In genomic region chr10:11782793-11783557, GRCh38 we compare ENCODE assay signal across 8 cellular contexts. TPM values are rescaled to one million over a fixed set of nuclear protein-coding genes. Genes with fewer than 3 reads are reported as not detected.
DNase-seq lines count a peak whose midpoint lies in the region; ATAC-seq and TF ChIP-seq lines count a peak whose summit lies in the region.

No MANE protein-coding gene starts in this region.

- ATAC-seq in heart left ventricle (no peak), HG02973 (IDR thresholded peaks at IDR 0.05; ENCODE audit: unreplicated experiment) (peak; percentile 50)

- H3K4me3 ChIP-seq in heart left ventricle (no peak overlapping the region), NT2/D1 (ENCODE audit: insufficient read length, low read depth) (no peak overlapping the region), choroid plexus epithelial cell (ENCODE audit: low read depth, low read length) (no peak overlapping the region)

- WGBS in heart left ventricle, 4 donors = 65 to 72% (median 71%) methylated on average over 14 to 18 of the region's 18 CpGs

- no peak overlapping the region for H3K27ac ChIP-seq in heart left ventricle

- H3K36me3 ChIP-seq in heart left ventricle (no peaks in the 10 kb centered on the region), NT2/D1 (ENCODE audit: insufficient read depth, insufficient read length, low read length) (no peaks in the 10 kb centered on the region)

- TF ChIP-seq POLR2A in heart left ventricle (IDR thresholded peaks at IDR 0.05) = no peak

- no peak overlapping the region for H3K9ac ChIP-seq in NT2/D1 (ENCODE audit: insufficient read length, low read depth)

- H3K9me3 ChIP-seq in heart left ventricle (no peaks in the 10 kb centered on the region), NT2/D1 (ENCODE audit: insufficient read depth, low read length) (no peaks in the 10 kb centered on the region)

- intact Hi-C loops in heart left ventricle (cut with DNase I) (loop anchor here in 6 of 10 donors (2.0 to 5.0 kb wide), 2 partner anchors 204 kb away; no protein-coding TSS in a partner anchor), cardiac septum (cut with DNase I) (no loop called here)

- no peak for DNase-seq in heart left ventricle
- no peak for DNase-seq in cardiac septum (ENCODE audit: low spot score)
- DNase-seq in NT2/D1 (ENCODE audit: low read depth, low spot score) = peak; percentile 20
- DNase-seq in choroid plexus epithelial cell (ENCODE audit: low read depth) = peak; percentile 78
- peak; percentile 68 for DNase-seq in medulla oblongata (ENCODE audit: extremely low spot score)
- DNase-seq in NK-92 treated with Interleukin-12 subunit alpha and Interleukin-12 subunit beta, amount 100 ng/mL, for 24 hours (lab: John Stamatoyannopoulos, UW) = no peak
- no peak for DNase-seq in islet precursor cell

- TF ChIP-seq CTCF in heart left ventricle (IDR thresholded peaks at IDR 0.05) (peak; percentile 49 to 79 (median 65)), choroid plexus epithelial cell (conservative IDR thresholded peaks at IDR 0.05; ENCODE audit: low read depth, low read length) (peak; percentile 66)

- no peaks in the 10 kb centered on the region for H3K4me1 ChIP-seq in heart left ventricle
- H3K4me1 ChIP-seq in NT2/D1 (ENCODE audit: insufficient read depth, insufficient read length) = no peaks in the 10 kb centered on the region

- H3K27me3 ChIP-seq in heart left ventricle (peaks cover 0 to 4% (median 0%) of the 10 kb centered on the region in 9 donors), NT2/D1 (ENCODE audit: insufficient read depth, insufficient read length) (no peaks in the 10 kb centered on the region)

RNA-seq across cellular contexts. Expression of gene PROSER2, which starts 40.2 kb away (rescaled TPM):
- total RNA-seq in heart left ventricle (1 to 10 TPM in 4 of 9 donors, under 1 TPM in 5; 0.58 to 3.3 (median 0.84) TPM), cardiac septum (1.3 TPM)
- polyA plus RNA-seq in heart left ventricle = under 1 TPM; 0.38 to 0.78 TPM

RNA-seq across cellular contexts. Expression of gene ECHDC3, which starts 40.8 kb away (rescaled TPM):
- total RNA-seq in heart left ventricle (100 to 1,000 TPM in 3 of 9 donors, 10 to 100 TPM in 6; 36.8 to 554 (median 66.1) TPM), cardiac septum (35.1 TPM)
- 100 to 1,000 TPM in 1 of 2 donors, 10 to 100 TPM in 1; 30.2 to 115 TPM for polyA plus RNA-seq in heart left ventricle

Comparison
In these comparisons a context has a peak if more than half of its experiments do, and no peak if none do; other contexts are left out.
1. DNase-seq: peak in NT2/D1 (single experiment), choroid plexus epithelial cell (single experiment) and medulla oblongata (single experiment); none in heart left ventricle (0 of 5), cardiac septum (single experiment), NK-92 treated with Interleukin-12 subunit alpha and Interleukin-12 subunit beta, amount 100 ng/mL, for 24 hours (single experiment) and islet precursor cell (single experiment).